8 cellular contexts compared by ENCODE assay signal in the genomic region with DNA sequence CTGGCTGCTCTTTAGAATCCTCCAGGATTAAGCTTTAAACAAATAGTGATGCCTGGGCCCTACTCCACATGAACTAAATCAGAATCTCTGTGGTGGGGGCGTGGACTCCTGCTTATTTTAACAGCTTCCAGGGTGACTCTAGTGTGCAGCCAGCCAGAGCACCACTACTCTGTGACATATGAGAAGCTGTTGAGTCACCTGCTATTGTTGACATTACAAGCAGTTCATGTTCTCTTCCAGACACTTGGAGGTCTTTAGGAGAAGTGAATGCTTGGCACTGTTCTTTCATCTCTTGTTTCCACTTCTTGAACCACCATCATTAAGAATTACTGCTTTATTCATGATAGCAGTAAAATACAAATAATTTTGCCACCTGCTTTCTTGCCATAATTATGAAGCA. TPM values are rescaled to one million over a fixed set of nuclear protein-coding genes. Genes with fewer than 3 reads are reported as not detected.
DNase-seq lines count a peak whose midpoint lies in the region; ATAC-seq, FAIRE-seq and TF ChIP-seq lines count a peak whose summit lies in the region.

No MANE protein-coding gene starts in this region.

- H3K36me3 ChIP-seq in tibial artery = no peaks in the 10 kb centered on the region

- peak; percentile 92 to 98 for ATAC-seq in left cardiac atrium
- no peak for ATAC-seq in stimulated activated naive CD8-positive, alpha-beta T cell treated with anti-CD3 and anti-CD28 coated beads, Interleukin-15, Interleukin-2, amounts not matched to agents 100 U/mL and 50 U/mL, for 24 hours
- no peak for ATAC-seq in HG03159 (IDR thresholded peaks at IDR 0.05; ENCODE audit: unreplicated experiment)

- H3K27ac Mint-ChIP-seq in glutamatergic neuron (ENCODE audit: unreplicated experiment) = no peak overlapping the region

- no peak overlapping the region for H3K4me3 Mint-ChIP-seq in glutamatergic neuron (ENCODE audit: unreplicated experiment)

- TF ChIP-seq CTCF in tibial artery (IDR thresholded peaks at IDR 0.05) (no peak), glutamatergic neuron (IDR thresholded peaks at IDR 0.05; ENCODE audit: partially characterized antibody, unreplicated experiment) (no peak)

- DNase-seq in HTR-8/SVneo (ENCODE audit: insufficient read length, low spot score) = peak; percentile 47
- peak; percentile 90 to 92 for DNase-seq in SHP77 (lab: John Stamatoyannopoulos, UW)
- DNase-seq in left cardiac atrium = peak; percentile 37
- peak; percentile 51 to 68 for DNase-seq in tibial artery
- DNase-seq in 8988T = no peak
- no peak for DNase-seq in glutamatergic neuron
- DNase-seq in stimulated activated naive CD8-positive, alpha-beta T cell treated with anti-CD3 and anti-CD28 coated beads, Interleukin-15, Interleukin-2, amounts not matched to agents 100 U/mL and 50 U/mL, for 24 hours = no peak

- H3K27me3 Mint-ChIP-seq in glutamatergic neuron (ENCODE audit: unreplicated experiment) = no peaks in the 10 kb centered on the region

- peaks cover 0 to 16% (median 8%) of the 10 kb centered on the region in 4 donors for H3K4me1 ChIP-seq in tibial artery

- no peaks in the 10 kb centered on the region for H3K27me3 ChIP-seq in tibial artery

- FAIRE-seq in HTR-8/SVneo (lab: Jason Lieb, UNC) = peak; percentile 77

- H3K27ac ChIP-seq in tibial artery = peak overlapping the region in 1 of 2 donors; percentile 43

- no peaks in the 10 kb centered on the region for H3K9me3 Mint-ChIP-seq in glutamatergic neuron (ENCODE audit: unreplicated experiment)

- intact Hi-C loops in left cardiac atrium (cut with DNase I) (no loop called here), tibial artery (cut with DNase I; ENCODE audit: low total_unique reads) (no loop called here)

- H3K9me3 ChIP-seq in tibial artery = no peaks in the 10 kb centered on the region

- H3K4me3 ChIP-seq in tibial artery = no peak overlapping the region

- H3K4me1 Mint-ChIP-seq in glutamatergic neuron (ENCODE audit: low read depth, unreplicated experiment) = no peaks in the 10 kb centered on the region

- peaks cover 7% of the 10 kb centered on the region for H3K36me3 Mint-ChIP-seq in glutamatergic neuron (ENCODE audit: unreplicated experiment)

RNA-seq across cellular contexts. Expression of a gene that starts 0.4 kb away (rescaled TPM):
- not detected for total RNA-seq in left cardiac atrium
- total RNA-seq in glutamatergic neuron (ENCODE audit: unreplicated experiment) = not detected

Comparison
In these comparisons a context has a peak if more than half of its experiments do, and no peak if none do; other contexts are left out.
1. DNase-seq: peak in HTR-8/SVneo (single experiment), SHP77 (2 of 2), left cardiac atrium (single experiment) and tibial artery (2 of 2); none in 8988T (single experiment), glutamatergic neuron (single experiment) and stimulated activated naive CD8-positive, alpha-beta T cell treated with anti-CD3 and anti-CD28 coated beads, Interleukin-15, Interleukin-2, amounts not matched to agents 100 U/mL and 50 U/mL, for 24 hours (single experiment).
2. ATAC-seq: peak in left cardiac atrium (2 of 2); none in stimulated activated naive CD8-positive, alpha-beta T cell treated with anti-CD3 and anti-CD28 coated beads, Interleukin-15, Interleukin-2, amounts not matched to agents 100 U/mL and 50 U/mL, for 24 hours (single experiment) and HG03159 (single experiment).